Comparison of ENCODE assay signal across 9 cellular contexts in the genomic region with DNA sequence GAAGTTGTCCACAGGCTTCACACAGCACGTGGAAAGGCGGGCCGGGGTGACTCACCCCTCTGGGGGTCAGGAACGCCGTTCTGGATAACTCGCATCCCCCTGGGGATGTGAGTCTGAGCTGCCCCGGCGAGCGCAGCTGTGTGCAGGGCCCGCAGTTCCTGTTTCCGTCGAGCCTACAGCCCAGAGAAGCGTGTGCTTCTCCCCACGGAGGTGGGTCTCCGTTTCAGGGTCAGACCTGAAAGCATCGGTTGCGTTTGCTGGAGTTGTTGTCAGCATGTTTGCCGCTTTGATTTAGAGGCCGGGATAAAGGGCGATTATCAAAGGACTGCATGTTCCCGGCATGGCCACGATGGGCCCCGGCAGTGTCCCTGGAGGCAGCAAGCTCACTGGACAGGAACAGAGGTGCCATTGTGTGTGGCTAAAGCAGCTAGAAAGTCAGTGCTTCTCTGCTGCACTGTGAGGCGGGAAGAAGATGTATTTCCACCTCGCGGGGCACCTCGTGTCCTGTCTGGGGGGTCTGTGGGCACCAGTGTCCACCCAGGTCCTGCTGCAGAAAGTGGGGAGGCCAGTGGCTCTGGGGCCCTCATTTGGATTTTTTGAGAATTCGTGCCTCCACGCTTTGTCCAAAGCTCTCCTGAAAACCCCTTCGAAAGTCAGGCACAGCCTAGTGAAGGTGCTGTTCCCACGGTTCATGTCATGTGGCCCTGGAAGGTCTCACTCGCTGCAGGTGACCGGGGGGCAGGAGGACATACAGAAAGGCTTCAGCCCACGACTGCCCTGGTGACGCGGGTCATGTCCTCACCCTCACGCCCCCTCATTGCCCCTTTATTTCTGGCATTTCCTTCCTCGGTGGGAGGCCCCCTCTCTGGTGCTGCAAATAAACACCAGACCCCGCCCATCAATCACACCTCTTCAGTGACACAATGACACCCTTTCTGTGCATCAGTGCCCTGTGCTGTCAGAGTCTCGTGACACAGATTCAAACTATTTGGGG. TPM values are rescaled to one million over a fixed set of nuclear protein-coding genes. Genes with fewer than 3 reads are reported as not detected.
DNase-seq lines count a peak whose midpoint lies in the region; ATAC-seq and TF ChIP-seq lines count a peak whose summit lies in the region.
"Had no signal": no experiment of that assay in that cellular context is flagged by ENCODE, and none has a peak within 500 bp of the region (broad histone marks: within the 10 kb centered on the region; RNA-seq: fewer than 3 reads in every experiment).

No MANE protein-coding gene starts in this region.

- H3K9ac ChIP-seq in BLaER1 = peak overlapping the region; percentile 81

- no peak overlapping the region for H3K4me3 Mint-ChIP-seq in mesothelial cell of epicardium
- H3K4me3 Mint-ChIP-seq: activated naive CD4-positive, alpha-beta T cell treated with anti-CD3 and anti-CD28 coated beads, Interleukin-2, amount 50 U/mL, for 24 hours had no signal

- H4K20me1 ChIP-seq in BLaER1 = no peaks in the 10 kb centered on the region

- H3K4me2 ChIP-seq in BLaER1 = peak overlapping the region; percentile 93

- no peaks in the 10 kb centered on the region for H3K9me3 Mint-ChIP-seq in mesothelial cell of epicardium
- H3K9me3 Mint-ChIP-seq: activated naive CD4-positive, alpha-beta T cell treated with anti-CD3 and anti-CD28 coated beads, Interleukin-2, amount 50 U/mL, for 24 hours had no signal

- in situ Hi-C loops in ACHN (cut with HindIII; ENCODE audit: low pct_ligation_motif_present, low pct_unique_long_range_greater_than_20kb, low sequenced_read_pairs) = no loop called here

- DNase-seq in body of pancreas (peak; percentile 16 to 29 (median 20)), middle frontal gyrus (ENCODE audit: extremely low spot score, low spot score) (peak; percentile 22), ACHN (no peak), mesothelial cell of epicardium (ENCODE audit: low spot score in 2 of 2, unreplicated experiment in 2 of 2) (no peak)
- no peak for DNase-seq in activated CD8-positive, alpha-beta memory T cell treated with anti-CD3 and anti-CD28 coated beads for 24 hours

- intact Hi-C loops in body of pancreas (cut with DNase I) = no loop called here

- peaks cover 17% of the 10 kb centered on the region for H3K4me1 Mint-ChIP-seq in mesothelial cell of epicardium

- H3K4me3 ChIP-seq in BLaER1 = peak overlapping the region; percentile 60
- H3K4me3 ChIP-seq in body of pancreas = no peak overlapping the region

- no peaks in the 10 kb centered on the region for H3K36me3 ChIP-seq in BLaER1
- H3K36me3 ChIP-seq in body of pancreas (replicated peaks in 1 of 2; ENCODE audit: insufficient read depth in 1 of 2, low read depth in 2 of 2) = no peaks in the 10 kb centered on the region

- H3K27ac ChIP-seq in BLaER1 (peak overlapping the region; percentile 95), body of pancreas (peak overlapping the region in 1 of 4 donors; percentile 28)

- H3K27me3 Mint-ChIP-seq in mesothelial cell of epicardium (ENCODE audit: low read depth) = no peaks in the 10 kb centered on the region
- H3K27me3 Mint-ChIP-seq: activated naive CD4-positive, alpha-beta T cell treated with anti-CD3 and anti-CD28 coated beads, Interleukin-2, amount 50 U/mL, for 24 hours had no signal

- no peaks in the 10 kb centered on the region for H3K9me3 ChIP-seq in BLaER1
- no peaks in the 10 kb centered on the region for H3K9me3 ChIP-seq in body of pancreas

- no peak for TF ChIP-seq POLR2A in body of pancreas (IDR thresholded peaks at IDR 0.05)

- H3K27me3 ChIP-seq in BLaER1 = no peaks in the 10 kb centered on the region
- H3K27me3 ChIP-seq in body of pancreas = no peaks in the 10 kb centered on the region

- H3K4me1 ChIP-seq in BLaER1 = peaks cover 69% of the 10 kb centered on the region
- no peaks in the 10 kb centered on the region for H3K4me1 ChIP-seq in body of pancreas

- H3K36me3 Mint-ChIP-seq in mesothelial cell of epicardium = no peaks in the 10 kb centered on the region
- H3K36me3 Mint-ChIP-seq: activated naive CD4-positive, alpha-beta T cell treated with anti-CD3 and anti-CD28 coated beads, Interleukin-2, amount 50 U/mL, for 24 hours had no signal

- WGBS in body of pancreas, 2 donors = 51 to 57% methylated on average over 11 to 40 of the region's 40 CpGs

- TF ChIP-seq CTCF in body of pancreas (IDR thresholded peaks at IDR 0.05) (no peak), mesothelial cell of epicardium (IDR thresholded peaks at IDR 0.05; ENCODE audit: unreplicated experiment) (no peak)

- ATAC-seq in GM19328 (IDR thresholded peaks at IDR 0.05; ENCODE audit: unreplicated experiment) (peak; percentile 66), HG03196 (IDR thresholded peaks at IDR 0.05; ENCODE audit: unreplicated experiment) (peak; percentile 85), body of pancreas (peak; percentile 66)

- H3K27ac Mint-ChIP-seq in mesothelial cell of epicardium = no peak overlapping the region
- H3K27ac Mint-ChIP-seq: activated naive CD4-positive, alpha-beta T cell treated with anti-CD3 and anti-CD28 coated beads, Interleukin-2, amount 50 U/mL, for 24 hours had no signal

RNA-seq across cellular contexts. Expression of gene GDI2, which starts 27.4 kb away (rescaled TPM):
- 100 to 1,000 TPM; 179 to 185 TPM for total RNA-seq in body of pancreas
- 216 to 221 TPM (median 221 TPM) in 3 replicates for total RNA-seq in mesothelial cell of epicardium

RNA-seq across cellular contexts. Expression of gene ANKRD16, which starts 49.1 kb away (rescaled TPM):
- total RNA-seq in body of pancreas (10 to 100 TPM in 1 of 2 donors, 1 to 10 TPM in 1; 9.9 to 13.0 TPM), mesothelial cell of epicardium (14.6 to 15.2 TPM (median 14.7 TPM) in 3 replicates)

RNA-seq across cellular contexts. Expression of gene FBH1, which starts 49.4 kb away (rescaled TPM):
- total RNA-seq in body of pancreas = 10 to 100 TPM; 30.9 to 63.6 TPM
- 68.0 to 76.6 TPM (median 72.6 TPM) in 3 replicates for total RNA-seq in mesothelial cell of epicardium

Comparison
In these comparisons a context has a peak if more than half of its experiments do, and no peak if none do; other contexts are left out.
1. DNase-seq: peak in body of pancreas (4 of 4) and middle frontal gyrus (single experiment); none in ACHN (single experiment), activated CD8-positive, alpha-beta memory T cell treated with anti-CD3 and anti-CD28 coated beads for 24 hours (single experiment) and mesothelial cell of epicardium (0 of 2).
2. Peak in every context shown above with its lines, with median percentiles within 50 percentile points of each other: ATAC-seq.